Comparison of ENCODE assay signal across 8 cellular contexts in the genomic region with DNA sequence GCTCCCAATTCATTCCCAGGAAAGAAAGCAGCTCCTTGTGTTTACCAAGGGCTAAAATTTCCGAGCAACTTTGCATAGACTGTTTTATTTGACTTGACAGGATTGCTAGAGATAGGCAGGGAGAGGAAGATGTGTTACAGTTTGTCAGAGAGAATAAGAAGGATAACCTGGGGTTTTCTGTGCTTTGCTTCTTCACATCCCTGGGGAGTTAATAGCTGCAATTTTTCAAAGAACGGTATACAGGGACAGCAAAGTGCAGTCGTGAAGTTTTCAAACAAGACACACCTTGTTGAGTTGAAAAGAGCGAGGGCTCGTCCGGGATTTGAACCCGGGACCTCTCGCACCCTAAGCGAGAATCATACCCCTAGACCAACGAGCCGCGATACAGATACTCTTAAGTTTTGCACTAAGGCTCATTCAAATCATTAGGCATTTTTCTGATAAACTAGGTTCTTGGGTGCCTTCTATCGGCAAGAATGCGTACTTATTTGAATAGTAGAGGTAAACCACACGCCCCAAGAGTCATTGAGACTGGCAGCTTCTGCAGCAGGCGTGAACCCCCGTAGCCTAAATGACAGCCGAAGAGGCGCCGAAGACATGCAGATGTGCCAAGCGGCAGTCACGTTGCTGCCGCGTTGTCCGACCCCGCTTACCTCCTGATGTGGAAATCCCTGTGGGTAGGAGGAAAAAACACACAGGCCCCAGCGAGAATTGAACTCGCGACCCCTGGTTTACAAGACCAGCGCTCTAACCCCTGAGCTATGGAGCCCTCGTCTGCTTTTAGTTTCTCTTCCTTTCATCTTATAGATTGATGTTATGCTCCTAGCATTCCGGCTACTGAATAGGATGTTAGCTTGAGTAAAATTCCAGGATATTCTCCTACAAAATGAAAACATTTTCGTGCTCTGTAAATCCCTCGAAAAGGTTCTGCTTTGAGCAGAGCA. TPM values are rescaled to one million over a fixed set of nuclear protein-coding genes. Genes with fewer than 3 reads are reported as not detected.
A peak's percentile ranks its signal among the peaks of the same experiment; 100 is the strongest.
DNase-seq lines count a peak whose midpoint lies in the region; ATAC-seq, FAIRE-seq and TF ChIP-seq lines count a peak whose summit lies in the region.

No MANE protein-coding gene starts in this region.

- ATAC-seq in HG02798 (IDR thresholded peaks at IDR 0.05; ENCODE audit: poor library complexity, unreplicated experiment) = peak; percentile 79
- ATAC-seq in left ventricle myocardium superior = peak; percentile 82

- H3K27me3 ChIP-seq in prostate gland (replicated peaks; ENCODE audit: insufficient read depth) = no peaks in the 10 kb centered on the region

- TF ChIP-seq POLR2A in prostate gland (IDR thresholded peaks at IDR 0.05) = no peak

- intact Hi-C loops in left ventricle myocardium superior (cut with micrococcal nuclease) (loop anchor here (5.0 kb wide), 1 partner anchor 69 kb away; a partner anchor contains a TSS), prostate gland (cut with DNase I) (loop anchor here (2.0 to 10.0 kb wide), 5 partner anchors 69 to 481 kb away; a partner anchor contains a TSS)

- peak overlapping the region; percentile 37 for H3K4me3 ChIP-seq in prostate gland

- FAIRE-seq in urothelium cell line (lab: Jason Lieb, UNC) = peak; percentile 94

- H3K9me3 ChIP-seq in prostate gland = no peaks in the 10 kb centered on the region

- TF ChIP-seq CTCF in GM12873 (IDR thresholded peaks at IDR 0.05; ENCODE audit: insufficient read depth, low read depth, low read length, missing control alignments) (peak; percentile 64), prostate gland (IDR thresholded peaks at IDR 0.05) (peak; percentile 63 to 96 (median 80))

- H3K4me1 ChIP-seq in prostate gland (replicated peaks) = no peaks in the 10 kb centered on the region

- H3K36me3 ChIP-seq in prostate gland = no peaks in the 10 kb centered on the region

- under 1% methylated on average over 34 of the region's 34 CpGs for WGBS in prostate gland

- peak overlapping the region; percentile 67 to 76 for H3K27ac ChIP-seq in prostate gland

- peak; percentile 97 for DNase-seq in NCI-H1417 treated with DMSO at 0.1 percent for 48 hours (lab: John Stamatoyannopoulos, UW)
- peak; percentile 97 for DNase-seq in SW480 (ENCODE audit: low spot score)
- DNase-seq in amniotic stem cell (lab: John Stamatoyannopoulos, UW) = peak; percentile 96
- DNase-seq in left ventricle myocardium superior = peak; percentile 80
- DNase-seq in prostate gland (ENCODE audit: low spot score) = peak; percentile 84
- peak; percentile 90 for DNase-seq in urothelium cell line (ENCODE audit: low spot score)

RNA-seq across cellular contexts. Expression of a gene that starts 22.2 kb away (rescaled TPM):
- total RNA-seq in left ventricle myocardium superior (not detected), prostate gland (not detected)

RNA-seq across cellular contexts. Expression of a gene that starts 25.6 kb away (rescaled TPM):
- not detected for total RNA-seq in left ventricle myocardium superior
- total RNA-seq in prostate gland = 1 to 10 TPM in 1 of 2 donors, not detected in 1; 1.0 TPM

RNA-seq across cellular contexts. Expression of a gene that starts 28.1 kb away (rescaled TPM):
- total RNA-seq in left ventricle myocardium superior (not detected), prostate gland (not detected)

RNA-seq across cellular contexts. Expression of a gene that starts 52.5 kb away (rescaled TPM):
- total RNA-seq in left ventricle myocardium superior (not detected), prostate gland (not detected)

Comparison
In these comparisons a context has a peak if more than half of its experiments do, and no peak if none do; other contexts are left out.
1. Peak in every context shown above with its lines: DNase-seq, ATAC-seq, H3K4me3 ChIP-seq and H3K27ac ChIP-seq.